ENCODE assay signal across 9 cellular contexts in the genomic region with DNA sequence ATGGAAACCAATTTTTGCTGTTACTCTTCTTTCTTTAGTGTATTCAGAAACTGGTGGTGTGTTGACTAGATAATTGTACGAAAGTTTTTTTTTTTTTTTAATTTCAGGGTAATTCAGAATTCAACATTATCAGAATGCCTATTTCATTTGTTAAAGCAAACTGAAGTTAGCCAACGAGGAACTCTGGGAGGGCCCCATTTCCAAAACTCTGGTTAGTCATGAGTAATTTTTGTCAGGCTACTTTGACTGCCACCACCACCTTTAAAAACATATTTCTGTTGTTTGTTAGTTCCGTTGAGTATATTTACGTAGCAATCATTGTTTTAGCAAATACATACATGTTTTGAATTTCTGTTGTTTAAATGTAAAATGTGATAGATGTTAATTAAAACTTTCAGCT. TPM values are rescaled to one million over a fixed set of nuclear protein-coding genes. Genes with fewer than 3 reads are reported as not detected.
DNase-seq lines count a peak whose midpoint lies in the region; ATAC-seq lines count a peak whose summit lies in the region.
"Had no signal": no experiment of that assay in that cellular context is flagged by ENCODE, and none has a peak within 500 bp of the region (broad histone marks: within the 10 kb centered on the region; RNA-seq: fewer than 3 reads in every experiment).

No MANE protein-coding gene starts in this region.

- H3K9ac ChIP-seq in iPS-18a (ENCODE audit: low read length) (peak overlapping the region; percentile 81), stomach smooth muscle (ENCODE audit: low read length in 2 of 2) (peak overlapping the region; percentile 95)

- peak overlapping the region; percentile 89 for H3K27ac Mint-ChIP-seq in T-helper 2 cell treated with Interferon-gamma antibody and Interleukin-4, amounts not matched to agents 5 μg/mL and 100 μg/mL, for 36 hours
- H3K27ac Mint-ChIP-seq in activated CD8-positive, alpha-beta T cell treated with anti-CD3 and anti-CD28 coated beads, Interleukin-2, amount 10 ng/mL, durations not matched to agents 7 days and 5 days: peak overlapping the region; percentile 92

- H3K4me3 ChIP-seq in iPS-18a (ENCODE audit: low read length) (peak overlapping the region; percentile 84), stomach smooth muscle (ENCODE audit: low read length in 2 of 2) (peak overlapping the region; percentile 96 to 97)

- CTCF ChIA-PET in activated CD8-positive, alpha-beta T cell treated with anti-CD3 and anti-CD28 coated beads, Interleukin-2, amount 10 ng/mL, durations not matched to agents 7 days and 5 days (lab: Charles Lee): interaction anchor here (1.0 to 6.0 kb wide), 10 partner anchors 9 to 213 kb away, joined by 3 to 44 read pairs (median 4); a partner anchor contains a TSS

- peak overlapping the region; percentile 96 for H3K4me3 Mint-ChIP-seq in T-helper 2 cell treated with Interferon-gamma antibody and Interleukin-4, amounts not matched to agents 5 μg/mL and 100 μg/mL, for 36 hours
- peak overlapping the region; percentile 95 for H3K4me3 Mint-ChIP-seq in activated CD8-positive, alpha-beta T cell treated with anti-CD3 and anti-CD28 coated beads, Interleukin-2, amount 10 ng/mL, durations not matched to agents 7 days and 5 days

- H3K9me3 ChIP-seq in iPS-18a (ENCODE audit: control insufficient read depth, low read depth, low read length) (no peaks in the 10 kb centered on the region), stomach smooth muscle (ENCODE audit: control insufficient read depth in 2 of 2, low read length in 2 of 2) (no peaks in the 10 kb centered on the region)

- peaks cover 44% of the 10 kb centered on the region for H3K4me1 Mint-ChIP-seq in T-helper 2 cell treated with Interferon-gamma antibody and Interleukin-4, amounts not matched to agents 5 μg/mL and 100 μg/mL, for 36 hours (ENCODE audit: low read depth)
- peaks cover 49% of the 10 kb centered on the region for H3K4me1 Mint-ChIP-seq in activated CD8-positive, alpha-beta T cell treated with anti-CD3 and anti-CD28 coated beads, Interleukin-2, amount 10 ng/mL, durations not matched to agents 7 days and 5 days (ENCODE audit: low read depth)

- DNase-seq in T-helper 2 cell treated with Interferon-gamma antibody and Interleukin-4, amounts not matched to agents 5 μg/mL and 100 μg/mL, for 36 hours (ENCODE audit: low spot score): no peak
- DNase-seq in T-helper 2 cell: no peak
- DNase-seq in activated CD8-positive, alpha-beta T cell treated with anti-CD3 and anti-CD28 coated beads, Interleukin-2, amount 10 ng/mL, durations not matched to agents 7 days and 5 days: no peak
- no peak for DNase-seq in NCI-H1048 (lab: John Stamatoyannopoulos, UW)
- DNase-seq in activated CD4-positive, alpha-beta T cell treated with anti-CD3 and anti-CD28 coated beads, Interleukin-2, amount 50 U/mL, for 48 hours: no peak
- DNase-seq: stimulated activated CD4-positive, alpha-beta T cell treated with anti-CD3 and anti-CD28 coated beads, Interleukin-15, amount 100 ng/mL, for 24 hours had no signal

- H3K36me3 ChIP-seq in iPS-18a (ENCODE audit: control insufficient read depth, low read depth, low read length) (peaks cover 13% of the 10 kb centered on the region), stomach smooth muscle (ENCODE audit: control insufficient read depth in 2 of 2, insufficient read depth in 2 of 2, low read length in 2 of 2) (peaks cover 0 to 3% of the 10 kb centered on the region in 2 donors)

- peaks cover 35% of the 10 kb centered on the region for H3K27me3 ChIP-seq in iPS-18a (ENCODE audit: control insufficient read depth, insufficient read depth, low read length)
- H3K27me3 ChIP-seq in stomach smooth muscle (ENCODE audit: control insufficient read depth in 1 of 2, insufficient read depth in 2 of 2, low read length in 2 of 2): no peaks in the 10 kb centered on the region

- no peak for ATAC-seq in activated CD8-positive, alpha-beta T cell treated with anti-CD3 and anti-CD28 coated beads, Interleukin-2, amount 10 ng/mL, durations not matched to agents 7 days and 5 days
- no peak for ATAC-seq in HG02610 (IDR thresholded peaks at IDR 0.05; ENCODE audit: unreplicated experiment)

- H3K4me1 ChIP-seq in iPS-18a (ENCODE audit: control insufficient read depth, low read depth, low read length) (peaks cover 8% of the 10 kb centered on the region), stomach smooth muscle (ENCODE audit: control insufficient read depth, insufficient read depth, low read length) (peaks cover 10% of the 10 kb centered on the region)

- H3K27me3 Mint-ChIP-seq in T-helper 2 cell treated with Interferon-gamma antibody and Interleukin-4, amounts not matched to agents 5 μg/mL and 100 μg/mL, for 36 hours (ENCODE audit: low read depth): no peaks in the 10 kb centered on the region
- H3K27me3 Mint-ChIP-seq in activated CD8-positive, alpha-beta T cell treated with anti-CD3 and anti-CD28 coated beads, Interleukin-2, amount 10 ng/mL, durations not matched to agents 7 days and 5 days (ENCODE audit: low read depth): no peaks in the 10 kb centered on the region

- POLR2A ChIA-PET in activated CD8-positive, alpha-beta T cell treated with anti-CD3 and anti-CD28 coated beads, Interleukin-2, amount 10 ng/mL, durations not matched to agents 7 days and 5 days (lab: Charles Lee): interaction anchor here (0.5 to 2.7 kb wide), 12 partner anchors 11 to 867 kb away, joined by 3 to 12 read pairs (median 5); a partner anchor contains a TSS

- H3K9me3 Mint-ChIP-seq in T-helper 2 cell treated with Interferon-gamma antibody and Interleukin-4, amounts not matched to agents 5 μg/mL and 100 μg/mL, for 36 hours: no peaks in the 10 kb centered on the region
- no peaks in the 10 kb centered on the region for H3K9me3 Mint-ChIP-seq in activated CD8-positive, alpha-beta T cell treated with anti-CD3 and anti-CD28 coated beads, Interleukin-2, amount 10 ng/mL, durations not matched to agents 7 days and 5 days (ENCODE audit: insufficient read depth)

- peaks cover 23% of the 10 kb centered on the region for H3K36me3 Mint-ChIP-seq in T-helper 2 cell treated with Interferon-gamma antibody and Interleukin-4, amounts not matched to agents 5 μg/mL and 100 μg/mL, for 36 hours (ENCODE audit: low read depth)
- H3K36me3 Mint-ChIP-seq in activated CD8-positive, alpha-beta T cell treated with anti-CD3 and anti-CD28 coated beads, Interleukin-2, amount 10 ng/mL, durations not matched to agents 7 days and 5 days (ENCODE audit: low read depth): peaks cover 28% of the 10 kb centered on the region

- peak overlapping the region; percentile 37 for H3K27ac ChIP-seq in iPS-18a (ENCODE audit: low read length)
- no peak overlapping the region for H3K27ac ChIP-seq in stomach smooth muscle (ENCODE audit: low read length)

RNA-seq across cellular contexts. Expression of a gene that starts 0.8 kb away (rescaled TPM):
- total RNA-seq in activated CD8-positive, alpha-beta T cell treated with anti-CD3 and anti-CD28 coated beads, Interleukin-2, amount 10 ng/mL, durations not matched to agents 7 days and 5 days: 10 to 100 TPM; 17.6 to 18.7 TPM

RNA-seq across cellular contexts. Expression of a gene that starts 18.0 kb away (rescaled TPM):
- total RNA-seq in activated CD8-positive, alpha-beta T cell treated with anti-CD3 and anti-CD28 coated beads, Interleukin-2, amount 10 ng/mL, durations not matched to agents 7 days and 5 days: 1 to 10 TPM; 2.9 to 4.5 TPM
